Comparison of ENCODE assay signal across 22 cellular contexts in genomic region chr2:129297430-129297829, GRCh38.
DNase-seq lines count a peak whose midpoint lies in the region; ATAC-seq and TF ChIP-seq lines count a peak whose summit lies in the region.
"Had no signal": no experiment of that assay in that cellular context is flagged by ENCODE, and none has a peak within 500 bp of the region (broad histone marks: within the 10 kb centered on the region; RNA-seq: fewer than 3 reads in every experiment).

No MANE protein-coding gene starts in this region.

- DNase-seq in DND-41 (peak; percentile 19), GM13976 (ENCODE audit: low spot score) (peak; percentile 32), WERI-Rb-1 (no peak), left kidney (ENCODE audit: low read depth, low spot score) (peak; percentile 18), caudate nucleus (lab: John Stamatoyannopoulos, UW) (no peak), islet precursor cell (no peak), dermis blood vessel endothelial cell (no peak), DMS79 (lab: John Stamatoyannopoulos, UW) (no peak)
- DNase-seq: activated CD8-positive, alpha-beta T cell treated with anti-CD3 and anti-CD28 coated beads for 36 hours; activated T-cell treated with anti-CD3 and anti-CD28 coated beads, Interleukin-2, amount 50 U/mL, for 4 hours; CD4-positive, alpha-beta T cell; foreskin melanocyte; left ventricle myocardium inferior; NCI-H510A treated with DMSO at 0.1 percent for 48 hours; nucleus accumbens; Right ventricle myocardium superior; T-cell had no signal

- H4K20me1 ChIP-seq in DND-41 (ENCODE audit: insufficient read depth, low read length): no peaks in the 10 kb centered on the region

- H3K9ac ChIP-seq in DND-41 (ENCODE audit: low read depth, low read length): no peak overlapping the region

- H3K79me2 ChIP-seq in DND-41 (ENCODE audit: insufficient read depth, low read length): no peaks in the 10 kb centered on the region

- H3K27me3 ChIP-seq in DND-41 (ENCODE audit: insufficient read depth, low read length, poor library complexity) (no peaks in the 10 kb centered on the region), WERI-Rb-1 (ENCODE audit: insufficient read depth, low read depth, severe bottlenecking) (no peaks in the 10 kb centered on the region)
- H3K27me3 ChIP-seq: body of pancreas, tibial nerve had no signal

- H3K4me3 ChIP-seq in DND-41 (ENCODE audit: low read depth in 1 of 2, low read length in 2 of 2) (no peak overlapping the region), WERI-Rb-1 (ENCODE audit: low read depth, low read length) (no peak overlapping the region)
- H3K4me3 ChIP-seq: body of pancreas, left ventricle myocardium inferior, tibial nerve had no signal

- ATAC-seq in DND-41 (ENCODE audit: insufficient read depth, low read depth): 0 out of 3 replicates have a peak, but pooled peaks have one; percentile 35
- ATAC-seq: activated CD8-positive, alpha-beta T cell treated with anti-CD3 and anti-CD28 coated beads for 36 hours; activated naive CD4-positive, alpha-beta T cell treated with anti-CD3 and anti-CD28 coated beads, Interleukin-2, amount 50 U/mL, for 72 hours; activated T-cell treated with anti-CD3 and anti-CD28 coated beads, Interleukin-2, amount 50 U/mL, for 4 hours; stimulated activated memory B cell treated with anti-CD40 and anti-IgM and Interleukin-4, amounts not matched to agents 10 μg/mL and 1 μg/mL and 100 μg/mL, for 72 hours; T-cell had no signal

- TF ChIP-seq CTCF in DND-41 (IDR thresholded peaks at IDR 0.05; ENCODE audit: borderline replicate concordance, extremely low read depth, low read length, poor library complexity, severe bottlenecking): peak; percentile 60
- TF ChIP-seq CTCF in GM13976 (IDR thresholded peaks at IDR 0.05; ENCODE audit: borderline replicate concordance, control extremely low read depth, extremely low read depth, insufficient read depth, missing control alignments): peak; percentile 25
- 0 out of 2 replicates have a peak, but pooled peaks have one; percentile 8 for TF ChIP-seq CTCF in WERI-Rb-1 (IDR thresholded peaks at IDR 0.05; ENCODE audit: low read depth, low read length)

- no peak overlapping the region for H3K4me2 ChIP-seq in DND-41 (ENCODE audit: insufficient read depth, low read length)

- H3K36me3 ChIP-seq in DND-41 (ENCODE audit: insufficient read depth, low read length) (no peaks in the 10 kb centered on the region), WERI-Rb-1 (no peaks in the 10 kb centered on the region)
- H3K36me3 ChIP-seq: left ventricle myocardium inferior, tibial nerve had no signal

- H3K9me3 ChIP-seq in DND-41 (ENCODE audit: insufficient read depth, low read length, severe bottlenecking) (no peaks in the 10 kb centered on the region), WERI-Rb-1 (ENCODE audit: severe bottlenecking) (peaks cover 2% of the 10 kb centered on the region)
- H3K9me3 ChIP-seq: body of pancreas had no signal

- H2AFZ ChIP-seq in DND-41 (ENCODE audit: low read depth, low read length): no peak overlapping the region

- H3K4me1 ChIP-seq in DND-41 (ENCODE audit: insufficient read depth, low read length): no peaks in the 10 kb centered on the region

- in situ Hi-C loops in GM13976 (cut with MboI; ENCODE audit: low sequenced_read_pairs, unreplicated experiment): no loop called here

- H3K27ac ChIP-seq in DND-41 (ENCODE audit: low read length) (no peak overlapping the region), WERI-Rb-1 (no peak overlapping the region), caudate nucleus (ENCODE audit: low read depth, low read length) (no peak overlapping the region)
- H3K27ac ChIP-seq: left ventricle myocardium inferior, tibial nerve, VCaP had no signal

Comparison
In these comparisons a context has a peak if more than half of its experiments do, and no peak if none do; other contexts are left out.
1. DNase-seq: peak in DND-41 (single experiment), GM13976 (single experiment) and left kidney (single experiment); none in WERI-Rb-1 (single experiment), caudate nucleus (0 of 61), islet precursor cell (single experiment), dermis blood vessel endothelial cell (single experiment) and DMS79 (single experiment).
2. CTCF ChIP-seq: peak in every context shown above with its lines; median percentile 60 in DND-41; 25 in GM13976; 8 in WERI-Rb-1.